ENCODE assay signal across 14 cellular contexts in genomic region chr1:234871710-234872262, GRCh38.
DNase-seq lines count a peak whose midpoint lies in the region; ATAC-seq and TF ChIP-seq lines count a peak whose summit lies in the region.
"Had no signal": no experiment of that assay in that cellular context is flagged by ENCODE, and none has a peak within 500 bp of the region (broad histone marks: within the 10 kb centered on the region; RNA-seq: fewer than 3 reads in every experiment).

No MANE protein-coding gene starts in this region.

- no peaks in the 10 kb centered on the region for H3K27me3 ChIP-seq in SK-N-SH (ENCODE audit: insufficient read depth)
- no peaks in the 10 kb centered on the region for H3K27me3 ChIP-seq in endodermal cell (ENCODE audit: control insufficient read depth, insufficient read depth, low read length, poor library complexity, severe bottlenecking)
- H3K27me3 ChIP-seq: hepatocyte had no signal

- H3K4me2 ChIP-seq in SK-N-SH, result no peak overlapping the region
- H3K4me2 ChIP-seq: hepatocyte had no signal

- H3K27ac ChIP-seq in SK-N-SH (ENCODE audit: low read depth in 2 of 2, low read length in 1 of 2) (no peak overlapping the region), endodermal cell (ENCODE audit: low read depth, low read length) (no peak overlapping the region)
- H3K27ac ChIP-seq: 22Rv1, hepatocyte had no signal

- no peaks in the 10 kb centered on the region for H3K9me3 Mint-ChIP-seq in endodermal cell

- H3F3A ChIP-seq in SK-N-SH (replicated peaks; ENCODE audit: insufficient read depth), result no peaks in the 10 kb centered on the region

- no peaks in the 10 kb centered on the region for H3K79me2 ChIP-seq in SK-N-SH (ENCODE audit: insufficient read depth)
- H3K79me2 ChIP-seq: hepatocyte had no signal

- H3K4me3 ChIP-seq in SK-N-SH (ENCODE audit: low read depth in 2 of 2, low read length in 1 of 2), result no peak overlapping the region
- H3K4me3 ChIP-seq in endodermal cell (ENCODE audit: low read length), result no peak overlapping the region
- H3K4me3 ChIP-seq in retinal pigment epithelial cell (ENCODE audit: low read length), result no peak overlapping the region
- H3K4me3 ChIP-seq: hepatocyte, skin epidermis had no signal

- TF ChIP-seq EP300 in SK-N-SH (IDR thresholded peaks at IDR 0.05; ENCODE audit: borderline replicate concordance in 1 of 2, low read depth in 1 of 2, low read length in 1 of 2), result no peak

- H3K9me2 ChIP-seq in SK-N-SH, result no peaks in the 10 kb centered on the region

- H3K27ac Mint-ChIP-seq in endodermal cell, result no peak overlapping the region

- H3K4me3 Mint-ChIP-seq in endodermal cell, result no peak overlapping the region

- no peak overlapping the region for H3K9ac ChIP-seq in SK-N-SH
- H3K9ac ChIP-seq in endodermal cell (ENCODE audit: extremely low read depth, low read length, poor library complexity, severe bottlenecking), result no peak overlapping the region

- H3K36me3 Mint-ChIP-seq in endodermal cell (ENCODE audit: low read depth), result no peaks in the 10 kb centered on the region

- H3K9me3 ChIP-seq in SK-N-SH, result no peaks in the 10 kb centered on the region
- no peaks in the 10 kb centered on the region for H3K9me3 ChIP-seq in endodermal cell (ENCODE audit: control insufficient read depth, low read length)

- CTCF ChIA-PET in SK-N-SH (lab: Yijun Ruan, JAX), result interaction anchor here (1.5 kb wide), 1 partner anchor 85 kb away, joined by 4 read pairs; no protein-coding TSS in a partner anchor

- TF ChIP-seq CTCF in SK-N-SH (IDR thresholded peaks at IDR 0.05), result no peak
- TF ChIP-seq CTCF in endodermal cell (conservative IDR thresholded peaks at IDR 0.05), result no peak
- no peak for TF ChIP-seq CTCF in retinal pigment epithelial cell (conservative IDR thresholded peaks at IDR 0.05; ENCODE audit: low read depth, low read length)

- H3K36me3 ChIP-seq in SK-N-SH (replicated peaks in 1 of 2; ENCODE audit: control insufficient read depth in 1 of 2, insufficient read depth in 2 of 2, low read length in 1 of 2) (no peaks in the 10 kb centered on the region), endodermal cell (ENCODE audit: control insufficient read depth, insufficient read depth, low read length) (no peaks in the 10 kb centered on the region)

- H3K4me1 ChIP-seq in SK-N-SH (ENCODE audit: control insufficient read depth in 1 of 2, insufficient read depth in 2 of 2, low read depth in 1 of 2, low read length in 1 of 2) (peaks cover 0 to 6% of the 10 kb centered on the region in 2 experiments; a peak in 1 of 4 replicates), endodermal cell (ENCODE audit: control insufficient read depth, insufficient read depth, low read length) (peaks cover 3% of the 10 kb centered on the region)

- TF ChIP-seq RAD21 in SK-N-SH (IDR thresholded peaks at IDR 0.05; ENCODE audit: low read length), result no peak

- DNase-seq in SK-N-SH (no peak), OCI-M1 (lab: John Stamatoyannopoulos, UW) (peak; percentile 63), endodermal cell (peak; percentile 70), retinal pigment epithelial cell (ENCODE audit: low read depth) (peak; percentile 98), sciatic nerve (ENCODE audit: low spot score) (no peak)
- DNase-seq: activated CD4-positive, alpha-beta T cell treated with anti-CD3 and anti-CD28 coated beads, Interleukin-2, amount 50 U/mL, for 1 hour; NCI-H226; T-helper 1 cell had no signal

- peaks cover 2% of the 10 kb centered on the region for H3K27me3 Mint-ChIP-seq in endodermal cell (ENCODE audit: insufficient read depth)

- intact Hi-C loops in sciatic nerve (cut with DNase I), result no loop called here

- no peaks in the 10 kb centered on the region for H4K20me1 ChIP-seq in SK-N-SH (ENCODE audit: insufficient read depth)

- ATAC-seq in SK-N-SH treated with all-trans-retinoic acid at 6 μM for 48 hours (no peak), sciatic nerve (no peak), HG02852 (IDR thresholded peaks at IDR 0.05; ENCODE audit: unreplicated experiment) (no peak), GM21529 (IDR thresholded peaks at IDR 0.05; ENCODE audit: unreplicated experiment) (no peak)

- H3K4me1 Mint-ChIP-seq in endodermal cell, result peaks cover 5% of the 10 kb centered on the region

- peak overlapping the region; percentile 42; the same call in 1 of the 2 replicates for H2AFZ ChIP-seq in SK-N-SH (ENCODE audit: low read depth)
- H2AFZ ChIP-seq: hepatocyte had no signal

- 78% methylated on average over 5 of the region's 5 CpGs for WGBS in SK-N-SH (ENCODE audit: low lambda C conversion rate)
- 83 to 100% methylated on average over 2 to 5 of the region's 5 CpGs for WGBS in endodermal cell (ENCODE audit: insufficient coverage in 1 of 2, insufficient read length in 1 of 2), 2 experiments

- POLR2A ChIA-PET in SK-N-SH (lab: Yijun Ruan, JAX), result no interaction called here

TF ChIP-seq in SK-N-SH, 30 proteins besides CTCF, POLR2A, EP300 and RAD21 (continues in another document):
- no peak for TF ChIP-seq REST (IDR thresholded peaks at IDR 0.05; ENCODE audit: low read depth, low read length)
- TF ChIP-seq GATA2 (CRISPR knock-in tag; IDR thresholded peaks at IDR 0.05), result no peak
- TF ChIP-seq YY1 (IDR thresholded peaks at IDR 0.05; ENCODE audit: low read depth), result no peak
- TF ChIP-seq FOSL2 (IDR thresholded peaks at IDR 0.05; ENCODE audit: borderline replicate concordance, low read depth), result no peak
- TF ChIP-seq ELF1 (IDR thresholded peaks at IDR 0.05), result no peak
- no peak for TF ChIP-seq POLR2AphosphoS5 (IDR thresholded peaks at IDR 0.05; ENCODE audit: low read depth, low read length)
- no peak for TF ChIP-seq NRF1 (IDR thresholded peaks at IDR 0.05; ENCODE audit: low read depth, low read length)
- no peak for TF ChIP-seq FOXM1 (IDR thresholded peaks at IDR 0.05; ENCODE audit: low read depth)

TF ChIP-seq in SK-N-SH treated with all-trans-retinoic acid at 6 μM for 48 hours, 23 proteins besides CTCF, POLR2A, EP300 and RAD21:
- no peak for TF ChIP-seq ARNTL (CRISPR knock-in tag; IDR thresholded peaks at IDR 0.05; ENCODE audit: borderline replicate concordance, low read depth)
- TF ChIP-seq ZNF70 (CRISPR knock-in tag; IDR thresholded peaks at IDR 0.05), result no peak
- TF ChIP-seq ZFP3 (CRISPR knock-in tag; IDR thresholded peaks at IDR 0.05), result no peak
- TF ChIP-seq SNAI2 (CRISPR knock-in tag; IDR thresholded peaks at IDR 0.05), result no peak
- TF ChIP-seq PPARA (CRISPR knock-in tag; IDR thresholded peaks at IDR 0.05; ENCODE audit: borderline replicate concordance), result no peak

Comparison
In these comparisons a context has a peak if more than half of its experiments do, and no peak if none do; other contexts are left out.
1. DNase-seq: peak in OCI-M1 (single experiment), endodermal cell (single experiment) and retinal pigment epithelial cell (single experiment); none in SK-N-SH (single experiment) and sciatic nerve (single experiment).